Comparison of ENCODE assay signal across 9 cellular contexts in the genomic region with DNA sequence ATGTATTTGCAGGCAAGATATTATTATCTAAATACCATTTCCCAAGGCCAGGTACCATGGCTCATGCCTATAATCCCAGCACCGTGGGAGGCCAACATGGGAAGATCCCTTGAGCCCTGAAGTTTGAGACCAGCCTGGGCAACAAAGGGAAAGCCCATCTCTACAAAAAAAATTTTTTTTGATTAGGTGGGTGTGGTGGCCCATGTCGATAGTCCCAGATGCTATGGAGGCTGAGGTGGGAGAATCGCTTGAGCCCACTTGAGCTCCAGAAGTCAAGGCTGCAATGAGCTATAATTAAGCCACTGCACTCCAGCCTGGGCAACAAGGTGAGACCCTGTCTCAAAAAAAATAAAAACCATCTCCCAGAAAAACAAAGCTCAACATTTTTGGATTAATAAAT. TPM values are rescaled to one million over a fixed set of nuclear protein-coding genes. Genes with fewer than 3 reads are reported as not detected.
A peak's percentile ranks its signal among the peaks of the same experiment; 100 is the strongest.
DNase-seq lines count a peak whose midpoint lies in the region; ATAC-seq and TF ChIP-seq lines count a peak whose summit lies in the region.
"Had no signal": no experiment of that assay in that cellular context is flagged by ENCODE, and none has a peak within 500 bp of the region (broad histone marks: within the 10 kb centered on the region; RNA-seq: fewer than 3 reads in every experiment).

No MANE protein-coding gene starts in this region.

- H2AFZ ChIP-seq in MM.1S (ENCODE audit: low read length) (no peak overlapping the region), mammary epithelial cell (ENCODE audit: low read depth, low read length) (no peak overlapping the region)

- DNase-seq in MM.1S (no peak), mammary epithelial cell (no peak), neural crest cell (ENCODE audit: low read depth, low spot score) (no peak), OCI-M2 (lab: John Stamatoyannopoulos, UW; ENCODE audit: unreplicated experiment) (no peak), NCI-H446 treated with DMSO at 0.1 percent for 48 hours (lab: John Stamatoyannopoulos, UW) (no peak)
- DNase-seq: OCI-M1 had no signal

- H3K4me2 ChIP-seq in MM.1S (ENCODE audit: low read depth, low read length) = peak overlapping the region; percentile 73
- peak overlapping the region; percentile 80 for H3K4me2 ChIP-seq in mammary epithelial cell (ENCODE audit: insufficient read depth, low read depth, low read length)

- in situ Hi-C loops in mammary epithelial cell (cut with MboI; ENCODE audit: low sequenced_read_pairs in 2 of 2) = no loop called here

- intact Hi-C loops in mammary epithelial cell (cut with micrococcal nuclease) = loop anchor here (2.0 kb wide), 1 partner anchor 95 kb away; a partner anchor contains a TSS

- H4K20me1 ChIP-seq in MM.1S (ENCODE audit: insufficient read depth, low read length) = no peaks in the 10 kb centered on the region
- no peaks in the 10 kb centered on the region for H4K20me1 ChIP-seq in mammary epithelial cell (ENCODE audit: insufficient read depth, low read length)

- CTCF ChIA-PET in mammary epithelial cell (lab: Charles Lee; ENCODE audit: low non-redundant PET) = no interaction called here

- no peak for ATAC-seq in GM18858 (IDR thresholded peaks at IDR 0.05; ENCODE audit: unreplicated experiment)

- H3K27ac ChIP-seq in MM.1S (ENCODE audit: low read length) (no peak overlapping the region), mammary epithelial cell (ENCODE audit: insufficient read depth, low read depth, low read length) (peak overlapping the region; percentile 87)

- peak overlapping the region; percentile 55; the same call in 1 of the 2 replicates for H3K9ac ChIP-seq in MM.1S (ENCODE audit: low read length)
- H3K9ac ChIP-seq in mammary epithelial cell (ENCODE audit: insufficient read depth, low read length) = peak overlapping the region; percentile 75

- TF ChIP-seq CTCF in MM.1S (IDR thresholded peaks at IDR 0.05; ENCODE audit: low read length) (no peak), mammary epithelial cell (conservative IDR thresholded peaks at IDR 0.05 in 1 of 2, IDR thresholded peaks at IDR 0.05 in 1 of 2; ENCODE audit: extremely low read depth in 1 of 2, insufficient read depth in 1 of 2, low read depth in 1 of 2, low read length in 2 of 2) (no peak), neural crest cell (conservative IDR thresholded peaks at IDR 0.05) (no peak)

- H3K79me2 ChIP-seq in MM.1S (ENCODE audit: low read length) (peaks cover 57% of the 10 kb centered on the region), mammary epithelial cell (ENCODE audit: insufficient read depth, low read length) (peaks cover 34% of the 10 kb centered on the region)

- H3K36me3 Mint-ChIP-seq in neural crest cell (ENCODE audit: low read depth) = peaks cover 32% of the 10 kb centered on the region

- peak overlapping the region; percentile 99 for H3K4me3 Mint-ChIP-seq in neural crest cell

- no peaks in the 10 kb centered on the region for H3K9me3 ChIP-seq in MM.1S (replicated peaks; ENCODE audit: insufficient read depth, low read length)
- no peaks in the 10 kb centered on the region for H3K9me3 ChIP-seq in mammary epithelial cell (replicated peaks; ENCODE audit: insufficient read depth, low read length)

- no peaks in the 10 kb centered on the region for H3K9me2 ChIP-seq in MM.1S (replicated peaks; ENCODE audit: insufficient read depth, low read length)

- H3K27me3 ChIP-seq in MM.1S (replicated peaks; ENCODE audit: insufficient read depth, low read length) (peaks cover 16% of the 10 kb centered on the region), mammary epithelial cell (ENCODE audit: insufficient read depth, low read length) (no peaks in the 10 kb centered on the region)

- H3K9me3 Mint-ChIP-seq in neural crest cell = no peaks in the 10 kb centered on the region
- H3K9me3 Mint-ChIP-seq: memory B cell had no signal

- H3K36me3 ChIP-seq in MM.1S (replicated peaks; ENCODE audit: insufficient read depth, low read length) (peaks cover 33% of the 10 kb centered on the region), mammary epithelial cell (ENCODE audit: insufficient read depth, low read length) (peaks cover 24% of the 10 kb centered on the region)

- dilution Hi-C loops in mammary epithelial cell (cut with HindIII; ENCODE audit: low sequenced_read_pairs) = no loop called here

- WGBS in mammary epithelial cell (ENCODE audit: low coverage, missing lambda C conversion rate) = 67% methylated on average over 3 of the region's 3 CpGs

- peak overlapping the region; percentile 87 for H3K4me3 ChIP-seq in GM08714 (ENCODE audit: low read length)
- peak overlapping the region; percentile 69; the same call in 1 of the 2 replicates for H3K4me3 ChIP-seq in MM.1S (ENCODE audit: low read length)
- H3K4me3 ChIP-seq in mammary epithelial cell (replicated peaks in 1 of 3; ENCODE audit: insufficient read depth in 1 of 3, low read depth in 2 of 3, low read length in 3 of 3) = peak overlapping the region in 2 of 3 experiments; percentile 89 to 94

- H3F3A ChIP-seq in MM.1S (ENCODE audit: insufficient read depth, low read length) = peaks cover 24% of the 10 kb centered on the region

- peaks cover 73% of the 10 kb centered on the region for H3K4me1 Mint-ChIP-seq in neural crest cell

- H3K27ac Mint-ChIP-seq in neural crest cell (ENCODE audit: unreplicated experiment) = peak overlapping the region; percentile 98

- H3K27me3 Mint-ChIP-seq in neural crest cell (ENCODE audit: low read depth) = peaks cover 5% of the 10 kb centered on the region
- H3K27me3 Mint-ChIP-seq: memory B cell had no signal

- peaks cover 17% of the 10 kb centered on the region for H3K4me1 ChIP-seq in MM.1S (ENCODE audit: low read length)
- peaks cover 16% of the 10 kb centered on the region for H3K4me1 ChIP-seq in mammary epithelial cell (ENCODE audit: insufficient read depth, low read length)

- BruUV-seq in mammary epithelial cell (replicated peaks; lab: Mats Ljungman, UMichigan) = no TSS peak

RNA-seq across cellular contexts. Expression of a gene that starts 2.2 kb away (rescaled TPM):
- total RNA-seq in mammary epithelial cell = 100 to 1,000 TPM in 1 of 2 donors, 10 to 100 TPM in 1; 42.5 to 202 TPM
- polyA plus RNA-seq in mammary epithelial cell = 73.8 TPM
- polyA minus RNA-seq in mammary epithelial cell = 50.2 TPM
- total RNA-seq in neural crest cell = 934 and 986 TPM in 2 replicates

RNA-seq across cellular contexts. Expression of a gene that starts 28.5 kb away (rescaled TPM):
- 10 to 100 TPM; 21.6 to 28.3 TPM for total RNA-seq in mammary epithelial cell
- 18.2 TPM for polyA plus RNA-seq in mammary epithelial cell
- 17.3 TPM for polyA minus RNA-seq in mammary epithelial cell
- total RNA-seq in neural crest cell = 12.7 and 13.3 TPM in 2 replicates

RNA-seq across cellular contexts. Expression of a gene that starts 44.7 kb away (rescaled TPM):
- 1 to 10 TPM; 5.7 to 9.3 TPM for total RNA-seq in mammary epithelial cell
- polyA plus RNA-seq in mammary epithelial cell = 9.9 TPM
- 10.2 TPM for polyA minus RNA-seq in mammary epithelial cell
- 13.6 and 15.2 TPM in 2 replicates for total RNA-seq in neural crest cell
